27 cellular contexts compared by ENCODE assay signal in the genomic region with DNA sequence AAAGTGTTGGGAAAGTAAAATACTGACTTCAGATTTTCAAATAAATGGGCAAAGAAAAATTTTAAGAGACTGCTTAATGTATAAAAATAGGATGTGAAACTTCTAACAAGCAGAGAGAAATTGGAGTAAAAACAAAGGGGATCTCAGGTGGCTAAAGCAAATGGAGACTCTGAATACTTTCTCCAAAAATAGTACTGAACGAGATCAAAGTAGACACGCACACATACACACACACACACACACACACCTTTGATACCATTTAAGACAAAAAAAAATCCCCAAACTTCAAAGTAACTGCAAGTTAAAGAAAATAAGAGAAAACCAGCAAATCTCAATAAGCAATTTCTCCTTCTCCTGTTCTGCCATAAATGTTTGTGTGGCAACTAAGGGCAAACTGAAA.
"Had no signal": no experiment of that assay in that cellular context is flagged by ENCODE, and none has a peak within 500 bp of the region (broad histone marks: within the 10 kb centered on the region; RNA-seq: fewer than 3 reads in every experiment).

No MANE protein-coding gene starts in this region.

- H3K4me3 ChIP-seq: gastrocnemius medialis, heart left ventricle, hepatocyte, left lung, neural progenitor cell, prostate gland, right atrium auricular region, testis, tibial artery had no signal

- H3K27ac Mint-ChIP-seq: dendritic cell treated with granulocyte-macrophage colony-stimulating factor and Interleukin-4, amounts not matched to agents 40 ng/mL and 50 ng/mL, for 4 days; endodermal cell; naive thymus-derived CD4-positive, alpha-beta T cell; nephron; neural progenitor cell; stimulated activated memory B cell treated with anti-CD40 and anti-IgM and Interleukin-4, amounts not matched to agents 10 μg/mL and 1 μg/mL and 100 μg/mL, for 72 hours; type B pancreatic cell had no signal

- H3K4me1 Mint-ChIP-seq: endodermal cell; naive thymus-derived CD4-positive, alpha-beta T cell; nephron; stimulated activated memory B cell treated with anti-CD40 and anti-IgM and Interleukin-4, amounts not matched to agents 10 μg/mL and 1 μg/mL and 100 μg/mL, for 72 hours had no signal

- H3K27ac ChIP-seq: epithelial cell of prostate, gastrocnemius medialis, heart left ventricle, hepatocyte, left lung, neural progenitor cell, prostate gland, right atrium auricular region, testis, tibial artery had no signal

- H3K79me2 ChIP-seq: hepatocyte had no signal

- H3K36me3 Mint-ChIP-seq: stimulated activated memory B cell treated with anti-CD40 and anti-IgM and Interleukin-4, amounts not matched to agents 10 μg/mL and 1 μg/mL and 100 μg/mL, for 72 hours; type B pancreatic cell had no signal

- H3K4me2 ChIP-seq: hepatocyte, neural progenitor cell had no signal

- DNase-seq: effector CD8-positive, alpha-beta T cell; endodermal cell; gastrocnemius medialis; heart left ventricle; left cardiac atrium; left lung; midbrain; naive thymus-derived CD4-positive, alpha-beta T cell; nucleus accumbens; stimulated activated CD4-positive, alpha-beta T cell treated with anti-CD3 and anti-CD28 coated beads, Interleukin-2, amount 100 ng/mL, for 24 hours; stimulated activated CD4-positive, alpha-beta T cell treated with anti-CD3 and anti-CD28 coated beads, Interleukin-4, amount 100 ng/mL, for 24 hours; stimulated activated naive CD8-positive, alpha-beta T cell treated with anti-CD3 and anti-CD28 coated beads, Interleukin-15, Interleukin-2, amounts not matched to agents 100 U/mL and 50 U/mL, for 24 hours; substantia nigra; testis; tibial artery had no signal

- H3K4me3 Mint-ChIP-seq: dendritic cell treated with granulocyte-macrophage colony-stimulating factor and Interleukin-4, amounts not matched to agents 40 ng/mL and 50 ng/mL, for 4 days; endodermal cell; naive thymus-derived CD4-positive, alpha-beta T cell; nephron; neural progenitor cell; stimulated activated memory B cell treated with anti-CD40 and anti-IgM and Interleukin-4, amounts not matched to agents 10 μg/mL and 1 μg/mL and 100 μg/mL, for 72 hours; type B pancreatic cell had no signal

- H2AFZ ChIP-seq: hepatocyte, neural progenitor cell had no signal

- H3K9me3 ChIP-seq: gastrocnemius medialis, prostate gland, testis had no signal

- ATAC-seq: esophagus mucosa; gastrocnemius medialis; left cardiac atrium; naive thymus-derived CD4-positive, alpha-beta T cell; sciatic nerve; stimulated activated memory B cell treated with anti-CD40 and anti-IgM and Interleukin-4, amounts not matched to agents 10 μg/mL and 1 μg/mL and 100 μg/mL, for 72 hours; stimulated activated naive CD8-positive, alpha-beta T cell treated with anti-CD3 and anti-CD28 coated beads, Interleukin-15, Interleukin-2, amounts not matched to agents 100 U/mL and 50 U/mL, for 24 hours had no signal

- FAIRE-seq: islet of Langerhans had no signal

- H3K9ac ChIP-seq: neural progenitor cell had no signal

- H3K27me3 ChIP-seq: gastrocnemius medialis, heart left ventricle, hepatocyte, left lung, neural progenitor cell, right atrium auricular region, testis, tibial artery had no signal

- H3K36me3 ChIP-seq: gastrocnemius medialis, heart left ventricle, left lung, prostate gland, right atrium auricular region, tibial artery had no signal

- H3K4me1 ChIP-seq: gastrocnemius medialis, heart left ventricle, left lung, prostate gland, right atrium auricular region, testis, tibial artery had no signal
